ENCODE assay signal across 2 cellular contexts in the genomic region with DNA sequence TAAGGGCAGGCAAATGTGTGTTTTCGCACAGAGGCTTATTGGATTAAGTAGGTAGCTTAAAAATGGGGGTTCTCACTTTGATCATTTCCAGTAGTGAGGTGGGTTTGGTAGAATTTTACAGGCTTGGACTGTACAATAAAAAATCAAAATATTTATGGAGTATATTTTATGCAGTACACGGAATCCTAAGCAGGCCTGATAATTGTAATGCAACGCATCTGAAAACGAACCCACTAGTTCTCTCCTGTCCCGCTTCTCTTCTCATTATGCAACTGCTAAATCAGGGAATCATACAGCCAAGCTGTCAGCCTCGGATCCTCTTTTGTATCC.
TF ChIP-seq lines count a peak whose summit lies in the region.

No MANE protein-coding gene starts in this region.

TF ChIP-seq in HCT116, 20 proteins besides CTCF, POLR2A, EP300 and RAD21 (continued from another document):
- no peak for TF ChIP-seq REST (IDR thresholded peaks at IDR 0.05; ENCODE audit: low read depth)
- TF ChIP-seq SRF (IDR thresholded peaks at IDR 0.05; ENCODE audit: low read depth) = no peak
- TF ChIP-seq ZBTB33 (IDR thresholded peaks at IDR 0.05; ENCODE audit: extremely low read depth, insufficient replicate concordance, low read length) = no peak

TF ChIP-seq in SK-N-SH, 30 proteins besides CTCF, POLR2A, EP300 and RAD21 (continued from another document):
- TF ChIP-seq TCF12 (IDR thresholded peaks at IDR 0.05) (no peak), TAF1 (IDR thresholded peaks at IDR 0.05; ENCODE audit: borderline replicate concordance, low read depth, low read length) (no peak), POLR2AphosphoS5 (IDR thresholded peaks at IDR 0.05; ENCODE audit: low read depth, low read length) (no peak), USF2 (IDR thresholded peaks at IDR 0.05; ENCODE audit: borderline replicate concordance, low read depth, low read length) (no peak), MXI1 (IDR thresholded peaks at IDR 0.05; ENCODE audit: low read depth, low read length) (no peak)
TF ChIP-seq in SK-N-SH: peak in this region for 0.
